ENCODE assay signal across 24 cellular contexts in genomic region chr5:101520417-101520816, GRCh38.
"Had no signal": no experiment of that assay in that cellular context is flagged by ENCODE, and none has a peak within 500 bp of the region (broad histone marks: within the 10 kb centered on the region; RNA-seq: fewer than 3 reads in every experiment).

No MANE protein-coding gene starts in this region.

- DNase-seq: cortex of kidney; dorsolateral prefrontal cortex; effector CD4-positive, alpha-beta T cell; foreskin keratinocyte; heart left ventricle; kidney; naive thymus-derived CD4-positive, alpha-beta T cell; sigmoid colon; stimulated activated CD4-positive, alpha-beta T cell treated with anti-CD3 and anti-CD28 coated beads, Interleukin-2, amount 100 ng/mL, for 24 hours; stimulated activated CD4-positive, alpha-beta T cell treated with anti-CD3 and anti-CD28 coated beads, Interleukin-4, amount 100 ng/mL, for 24 hours; stimulated activated naive CD4-positive, alpha-beta T cell treated with Interleukin-2 at 50 U/mL for 16 hours; stomach; thyroid gland; trophoblast cell had no signal

- H3K4me3 ChIP-seq: dorsolateral prefrontal cortex, esophagus muscularis mucosa, gastroesophageal sphincter, heart left ventricle, hepatocyte, lung, neural progenitor cell, prostate gland, right atrium auricular region, sigmoid colon, stomach, thyroid gland, vagina had no signal

- ATAC-seq: foreskin keratinocyte; gastroesophageal sphincter; heart left ventricle; left lobe of liver; naive thymus-derived CD4-positive, alpha-beta T cell; stimulated activated effector memory CD8-positive, alpha-beta T cell treated with anti-CD3 and anti-CD28 coated beads, Interleukin-12 subunit alpha, Interleukin-12 subunit beta, amount 100 ng/mL, for 72 hours had no signal
